In the genomic region with DNA sequence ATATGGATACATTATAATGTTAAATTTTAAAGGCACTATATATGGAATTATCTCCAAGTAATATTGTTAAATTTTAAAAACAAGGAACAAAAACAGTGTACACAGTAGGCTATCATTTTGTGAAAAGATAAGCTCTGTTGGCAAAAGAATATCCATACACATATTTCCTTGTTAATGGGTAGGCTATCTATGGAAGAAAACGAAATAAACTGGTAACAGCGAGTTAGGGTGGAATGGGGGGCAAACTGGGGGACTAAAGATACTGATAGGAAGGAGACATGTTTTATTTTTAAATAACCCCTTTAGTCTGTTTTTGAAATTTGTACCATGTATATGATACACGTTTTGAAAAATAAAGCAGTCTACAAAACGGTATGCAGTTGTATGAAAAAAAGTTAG, we compare ENCODE assay signal across 11 cellular contexts. TPM values are rescaled to one million over a fixed set of nuclear protein-coding genes. Genes with fewer than 3 reads are reported as not detected.
DNase-seq lines count a peak whose midpoint lies in the region; ATAC-seq and TF ChIP-seq lines count a peak whose summit lies in the region.
"Had no signal": no experiment of that assay in that cellular context is flagged by ENCODE, and none has a peak within 500 bp of the region (broad histone marks: within the 10 kb centered on the region; RNA-seq: fewer than 3 reads in every experiment).

No MANE protein-coding gene starts in this region.

- no peak overlapping the region for H4K91ac ChIP-seq in neuronal stem cell (ENCODE audit: low read depth, low read length, poor library complexity)

- H4K20me1 ChIP-seq in PC-9 (ENCODE audit: insufficient read depth), result no peaks in the 10 kb centered on the region

- H3K23ac ChIP-seq in neuronal stem cell (ENCODE audit: low read depth, low read length, poor library complexity), result no peak overlapping the region

- H3K4me1 Mint-ChIP-seq in activated naive CD4-positive, alpha-beta T cell treated with anti-CD3 and anti-CD28 coated beads for 36 hours (ENCODE audit: low read depth), result peaks cover 56% of the 10 kb centered on the region

- peaks cover 28% of the 10 kb centered on the region for H3F3A ChIP-seq in PC-9 (ENCODE audit: insufficient read depth, low read depth)

- H2BK120ac ChIP-seq in neuronal stem cell (ENCODE audit: low read depth, low read length), result no peak overlapping the region

- no TSS peak for BruUV-seq in PC-9 (replicated peaks; lab: Mats Ljungman, UMichigan)

- H3K27ac Mint-ChIP-seq in activated naive CD4-positive, alpha-beta T cell treated with anti-CD3 and anti-CD28 coated beads for 36 hours, result peak overlapping the region; percentile 12

- no peak overlapping the region for H3K4me3 Mint-ChIP-seq in activated naive CD4-positive, alpha-beta T cell treated with anti-CD3 and anti-CD28 coated beads for 36 hours

- 67 to 68% methylated on average over 4 of the region's 4 CpGs for WGBS in esophagus squamous epithelium, 2 donors
- WGBS in stomach, 5 donors, result 40 to 58% (median 52%) methylated on average over 4 of the region's 4 CpGs
- WGBS in neuronal stem cell (ENCODE audit: extremely low coverage in 2 of 2, insufficient read length in 2 of 2, insufficient replicate concordance in 1 of 2), 2 donors, result no CpG with 5 or more reads among the region's 4 CpGs

- H3K4me1 ChIP-seq in PC-9 (replicated peaks; ENCODE audit: insufficient read depth), result peaks cover 45% of the 10 kb centered on the region
- peaks cover 24 to 59% (median 37%) of the 10 kb centered on the region in 3 donors for H3K4me1 ChIP-seq in esophagus squamous epithelium
- peaks cover 15 to 59% (median 39%) of the 10 kb centered on the region in 4 donors for H3K4me1 ChIP-seq in stomach
- H3K4me1 ChIP-seq in neuronal stem cell (ENCODE audit: control insufficient read depth in 2 of 2, insufficient read depth in 1 of 2, low read depth in 1 of 2, low read length in 2 of 2), result peaks cover 1 to 4% of the 10 kb centered on the region in 2 donors
- H3K4me1 ChIP-seq: uterus had no signal

- no peak overlapping the region for H3K9ac ChIP-seq in neuronal stem cell (ENCODE audit: low read depth, low read length, poor library complexity)

- H4K8ac ChIP-seq in neuronal stem cell (ENCODE audit: low read depth, low read length), result no peak overlapping the region

- H2BK15ac ChIP-seq in neuronal stem cell (ENCODE audit: low read length), result no peak overlapping the region

- H3K79me2 ChIP-seq in PC-9 (ENCODE audit: low read depth), result peaks cover 22% of the 10 kb centered on the region

- H3K9me3 Mint-ChIP-seq in activated naive CD4-positive, alpha-beta T cell treated with anti-CD3 and anti-CD28 coated beads for 36 hours, result peaks cover 9% of the 10 kb centered on the region

- peaks cover 7% of the 10 kb centered on the region for H3K36me3 Mint-ChIP-seq in activated naive CD4-positive, alpha-beta T cell treated with anti-CD3 and anti-CD28 coated beads for 36 hours (ENCODE audit: low read depth)

- no peak overlapping the region for H2BK5ac ChIP-seq in neuronal stem cell (ENCODE audit: low read length)

- DNase-seq in activated naive CD4-positive, alpha-beta T cell treated with anti-CD3 and anti-CD28 coated beads for 36 hours, result no peak
- DNase-seq in activated naive CD4-positive, alpha-beta T cell treated with anti-CD3 and anti-CD28 coated beads, Interleukin-2, amount 50 U/mL, for 16 hours, result no peak
- DNase-seq in PC-9, result no peak
- DNase-seq in esophagus squamous epithelium (lab: John Stamatoyannopoulos, UW), result no peak
- DNase-seq in stomach, result no peak
- DNase-seq in neuronal stem cell (ENCODE audit: low spot score), result no peak
- DNase-seq in GM10248 (ENCODE audit: extremely low spot score), result no peak
- DNase-seq: posterior cingulate gyrus, uterus had no signal

- no peak for TF ChIP-seq POLR2A in esophagus squamous epithelium (IDR thresholded peaks at IDR 0.05)
- TF ChIP-seq POLR2A in stomach (IDR thresholded peaks at IDR 0.05), result no peak

- no peaks in the 10 kb centered on the region for H3K36me3 ChIP-seq in PC-9 (ENCODE audit: low read depth)
- H3K36me3 ChIP-seq in esophagus squamous epithelium, result no peaks in the 10 kb centered on the region
- H3K36me3 ChIP-seq in stomach, result no peaks in the 10 kb centered on the region
- H3K36me3 ChIP-seq in neuronal stem cell (replicated peaks in 1 of 2; ENCODE audit: control insufficient read depth in 2 of 2, insufficient read depth in 2 of 2, low read length in 2 of 2), result no peaks in the 10 kb centered on the region
- H3K36me3 ChIP-seq: uterus had no signal

- H3K4ac ChIP-seq in neuronal stem cell (ENCODE audit: low read length), result no peak overlapping the region

- ATAC-seq in GM18873 (IDR thresholded peaks at IDR 0.05; ENCODE audit: low FRiP score, unreplicated experiment), result no peak
- ATAC-seq: left colon had no signal

- no peaks in the 10 kb centered on the region for H3K9me3 ChIP-seq in PC-9 (ENCODE audit: insufficient read depth, low read depth)
- no peaks in the 10 kb centered on the region for H3K9me3 ChIP-seq in esophagus squamous epithelium
- no peaks in the 10 kb centered on the region for H3K9me3 ChIP-seq in stomach
- peaks cover 9 to 10% of the 10 kb centered on the region in 2 donors for H3K9me3 ChIP-seq in neuronal stem cell (replicated peaks in 1 of 2; ENCODE audit: control insufficient read depth in 2 of 2, insufficient read depth in 1 of 2, low read depth in 1 of 2, low read length in 2 of 2)
- H3K9me3 ChIP-seq: uterus had no signal

- no peaks in the 10 kb centered on the region for H3K27me3 Mint-ChIP-seq in activated naive CD4-positive, alpha-beta T cell treated with anti-CD3 and anti-CD28 coated beads for 36 hours (ENCODE audit: low read depth)

- peak overlapping the region; percentile 40 for H3K27ac ChIP-seq in PC-9
- H3K27ac ChIP-seq in esophagus squamous epithelium, result peak overlapping the region in 3 of 4 donors; percentile 69 to 91 (median 90)
- H3K27ac ChIP-seq in stomach, result peak overlapping the region in 3 of 5 donors; percentile 22 to 42 (median 38)
- H3K27ac ChIP-seq in neuronal stem cell (replicated peaks; ENCODE audit: low read length), result no peak overlapping the region
- H3K27ac ChIP-seq: uterus had no signal

- H3K4me2 ChIP-seq in PC-9 (peak overlapping the region; percentile 77), neuronal stem cell (ENCODE audit: insufficient read depth, low read length, poor library complexity, severe bottlenecking) (no peak overlapping the region)

- TF ChIP-seq CTCF in PC-9 (conservative IDR thresholded peaks at IDR 0.05), result no peak
- TF ChIP-seq CTCF in esophagus squamous epithelium (IDR thresholded peaks at IDR 0.05), result no peak
- TF ChIP-seq CTCF in stomach (IDR thresholded peaks at IDR 0.05), result no peak
- TF ChIP-seq CTCF in GM10248 (IDR thresholded peaks at IDR 0.05; ENCODE audit: control extremely low read depth, extremely low read depth, low read depth, missing control alignments), result no peak

- TF ChIP-seq EP300 in stomach (IDR thresholded peaks at IDR 0.05), result no peak

- no peaks in the 10 kb centered on the region for H3K79me1 ChIP-seq in neuronal stem cell (ENCODE audit: low read depth, low read length)

- intact Hi-C loops in activated naive CD4-positive, alpha-beta T cell treated with anti-CD3 and anti-CD28 coated beads for 36 hours (cut with micrococcal nuclease), result loop anchor here (2.0 to 5.0 kb wide), 7 partner anchors 165 to 1421 kb away; partner anchors contain the start of genes ADH5 and RAP1GDS1
- intact Hi-C loops in PC-9 (cut with micrococcal nuclease; ENCODE audit: unreplicated experiment) (no loop called here), esophagus squamous epithelium (cut with DNase I) (no loop called here), stomach (cut with DNase I; ENCODE audit: low total_unique reads) (no loop called here)

- H2AFZ ChIP-seq in PC-9, result no peak overlapping the region
- H2AFZ ChIP-seq in neuronal stem cell (ENCODE audit: low read length), result no peak overlapping the region

- no peaks in the 10 kb centered on the region for H3K27me3 ChIP-seq in PC-9 (ENCODE audit: insufficient read depth, low read depth)
- no peaks in the 10 kb centered on the region for H3K27me3 ChIP-seq in esophagus squamous epithelium
- H3K27me3 ChIP-seq in stomach, result peaks cover 0 to 6% (median 0%) of the 10 kb centered on the region in 3 donors
- peaks cover 0 to 40% (median 8%) of the 10 kb centered on the region in 3 experiments for H3K27me3 ChIP-seq in neuronal stem cell (ENCODE audit: control insufficient read depth in 3 of 3, insufficient read depth in 3 of 3, low read depth in 1 of 3, low read length in 3 of 3)
- H3K27me3 ChIP-seq: uterus had no signal

- no peak overlapping the region for H2AK5ac ChIP-seq in neuronal stem cell (ENCODE audit: low read depth, low read length)

- CTCF ChIA-PET in activated naive CD4-positive, alpha-beta T cell treated with anti-CD3 and anti-CD28 coated beads for 36 hours (lab: Charles Lee), result interaction anchor here (0.8 to 1.4 kb wide), 4 partner anchors 60 to 195 kb away, joined by 3 to 4 read pairs (median 3); no protein-coding TSS in a partner anchor
- CTCF ChIA-PET in PC-9 (lab: Charles Lee) (no interaction called here), GM10248 (lab: Yijun Ruan, JAX) (interaction anchor here (1.4 kb wide), 1 partner anchor 194 kb away, joined by 3 read pairs; no protein-coding TSS in a partner anchor)

- no peaks in the 10 kb centered on the region for H3K9me2 ChIP-seq in PC-9 (ENCODE audit: insufficient read depth)

- POLR2A ChIA-PET in PC-9 (lab: Charles Lee; ENCODE audit: unreplicated experiment) (interaction anchor here (0.6 kb wide), 1 partner anchor 97 kb away, joined by 4 read pairs; no protein-coding TSS in a partner anchor), GM10248 (lab: Yijun Ruan, JAX) (no interaction called here)

- H3K4me3 ChIP-seq in PC-9 (no peak overlapping the region), esophagus squamous epithelium (no peak overlapping the region), stomach (no peak overlapping the region), neuronal stem cell (ENCODE audit: low read length in 2 of 2) (no peak overlapping the region)
- H3K4me3 ChIP-seq: uterus had no signal

- no peak overlapping the region for H3K18ac ChIP-seq in neuronal stem cell (ENCODE audit: low read length)

- H3K14ac ChIP-seq in neuronal stem cell (ENCODE audit: low read length), result no peak overlapping the region

- no peak overlapping the region for H2BK12ac ChIP-seq in neuronal stem cell (ENCODE audit: low read length)

RNA-seq across cellular contexts. Expression of gene TSPAN5, which starts 3.6 kb away (rescaled TPM):
- total RNA-seq in activated naive CD4-positive, alpha-beta T cell treated with anti-CD3 and anti-CD28 coated beads for 36 hours, result 10 to 100 TPM; 12.5 to 13.1 TPM
- total RNA-seq in PC-9 (2021), result 9.8 and 12.4 TPM in 2 replicates
- total RNA-seq in esophagus squamous epithelium, result 10 to 100 TPM; 10.9 to 19.0 (median 13.9) TPM
- total RNA-seq in stomach, result 10 to 100 TPM in 3 of 5 donors, 1 to 10 TPM in 2; 7.5 to 90.2 (median 18.1) TPM
- 1 to 10 TPM; 1.6 to 5.3 (median 2.9) TPM for polyA plus RNA-seq in stomach
- 21.5 TPM for polyA plus RNA-seq in neuronal stem cell (2013, experiment 1 of 2)
- 22.8 TPM for polyA plus RNA-seq in neuronal stem cell (2013, experiment 2 of 2)
